In the genomic region with DNA sequence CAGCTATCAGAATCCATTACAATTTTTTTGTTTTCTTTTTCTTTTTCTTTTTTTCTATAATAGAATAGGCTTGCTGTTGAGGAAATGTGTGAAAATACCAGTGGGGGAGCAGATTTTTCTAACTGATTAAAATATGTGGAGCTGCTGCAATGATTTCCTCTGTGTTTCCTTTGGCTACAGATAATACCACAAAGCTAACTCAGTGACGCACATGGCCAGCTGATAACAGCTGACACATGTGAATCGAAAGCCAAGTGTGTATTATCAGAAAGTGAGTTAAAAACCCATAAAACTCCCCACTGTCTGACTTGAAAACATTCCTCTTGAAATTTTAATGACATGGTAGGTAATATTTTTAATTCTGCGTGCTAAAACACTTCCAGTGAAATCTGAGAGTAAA, we compare ENCODE assay signal across 1 cellular context.
TF ChIP-seq lines count a peak whose summit lies in the region.

No MANE protein-coding gene starts in this region.

TF ChIP-seq in PFSK-1, 5 proteins besides CTCF, POLR2A, EP300 and RAD21 (continued from another document):
- TF ChIP-seq, protein P1, sequence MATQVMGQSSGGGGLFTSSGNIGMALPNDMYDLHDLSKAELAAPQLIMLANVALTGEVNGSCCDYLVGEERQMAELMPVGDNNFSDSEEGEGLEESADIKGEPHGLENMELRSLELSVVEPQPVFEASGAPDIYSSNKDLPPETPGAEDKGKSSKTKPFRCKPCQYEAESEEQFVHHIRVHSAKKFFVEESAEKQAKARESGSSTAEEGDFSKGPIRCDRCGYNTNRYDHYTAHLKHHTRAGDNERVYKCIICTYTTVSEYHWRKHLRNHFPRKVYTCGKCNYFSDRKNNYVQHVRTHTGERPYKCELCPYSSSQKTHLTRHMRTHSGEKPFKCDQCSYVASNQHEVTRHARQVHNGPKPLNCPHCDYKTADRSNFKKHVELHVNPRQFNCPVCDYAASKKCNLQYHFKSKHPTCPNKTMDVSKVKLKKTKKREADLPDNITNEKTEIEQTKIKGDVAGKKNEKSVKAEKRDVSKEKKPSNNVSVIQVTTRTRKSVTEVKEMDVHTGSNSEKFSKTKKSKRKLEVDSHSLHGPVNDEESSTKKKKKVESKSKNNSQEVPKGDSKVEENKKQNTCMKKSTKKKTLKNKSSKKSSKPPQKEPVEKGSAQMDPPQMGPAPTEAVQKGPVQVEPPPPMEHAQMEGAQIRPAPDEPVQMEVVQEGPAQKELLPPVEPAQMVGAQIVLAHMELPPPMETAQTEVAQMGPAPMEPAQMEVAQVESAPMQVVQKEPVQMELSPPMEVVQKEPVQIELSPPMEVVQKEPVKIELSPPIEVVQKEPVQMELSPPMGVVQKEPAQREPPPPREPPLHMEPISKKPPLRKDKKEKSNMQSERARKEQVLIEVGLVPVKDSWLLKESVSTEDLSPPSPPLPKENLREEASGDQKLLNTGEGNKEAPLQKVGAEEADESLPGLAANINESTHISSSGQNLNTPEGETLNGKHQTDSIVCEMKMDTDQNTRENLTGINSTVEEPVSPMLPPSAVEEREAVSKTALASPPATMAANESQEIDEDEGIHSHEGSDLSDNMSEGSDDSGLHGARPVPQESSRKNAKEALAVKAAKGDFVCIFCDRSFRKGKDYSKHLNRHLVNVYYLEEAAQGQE (IDR thresholded peaks at IDR 0.05; ENCODE audit: insufficient read depth in 1 of 2, low read depth in 2 of 2, low read length in 2 of 2) = peak in 1 of 2 experiments; percentile 63; a peak in 2 of 4 replicates
- TF ChIP-seq TAF1 (IDR thresholded peaks at IDR 0.05; ENCODE audit: borderline replicate concordance, insufficient read depth, low read length) = no peak
- TF ChIP-seq POLR2AphosphoS5 (IDR thresholded peaks at IDR 0.05; ENCODE audit: low read depth, low read length) = 0 out of 2 replicates have a peak, but pooled peaks have one; percentile 35
